In genomic region chr2:37631698-37632097, GRCh38 we compare ENCODE assay signal across 20 cellular contexts. TPM values are rescaled to one million over a fixed set of nuclear protein-coding genes. Genes with fewer than 3 reads are reported as not detected.
DNase-seq lines count a peak whose midpoint lies in the region; ATAC-seq and TF ChIP-seq lines count a peak whose summit lies in the region.
"Had no signal": no experiment of that assay in that cellular context is flagged by ENCODE, and none has a peak within 500 bp of the region (broad histone marks: within the 10 kb centered on the region; RNA-seq: fewer than 3 reads in every experiment).

No MANE protein-coding gene starts in this region.

- H3K9me2 ChIP-seq in Karpas-422 (replicated peaks; ENCODE audit: insufficient read depth, low read length), result no peaks in the 10 kb centered on the region

- H3K4me2 ChIP-seq in Karpas-422 (ENCODE audit: low read depth, low read length, poor library complexity, severe bottlenecking), result no peak overlapping the region
- H3K4me2 ChIP-seq: KMS-11 had no signal

- H3K27ac ChIP-seq in left lung (no peak overlapping the region), dorsolateral prefrontal cortex (no peak overlapping the region), Karpas-422 (ENCODE audit: low read length) (no peak overlapping the region)
- H3K27ac ChIP-seq: C4-2B, KMS-11, thoracic aorta had no signal

- peak; percentile 92 for DNase-seq in DMS79 treated with DMSO at 0.1 percent for 48 hours (lab: John Stamatoyannopoulos, UW)
- peak; percentile 51 to 94 (median 86) for DNase-seq in NCI-H1417 (lab: John Stamatoyannopoulos, UW)
- peak; percentile 81 for DNase-seq in NCI-H69 (lab: John Stamatoyannopoulos, UW)
- no peak for DNase-seq in left lung
- no peak for DNase-seq in dorsolateral prefrontal cortex
- no peak for DNase-seq in Karpas-422
- DNase-seq: activated CD4-positive, alpha-beta T cell treated with anti-CD3 and anti-CD28 coated beads for 4 hours; mesendoderm; NCI-H1048; NCI-H446 treated with DMSO at 0.1 percent for 48 hours; posterior cingulate gyrus; stimulated activated CD4-positive, alpha-beta T cell treated with anti-CD3 and anti-CD28 coated beads, Interleukin-1b, Interleukin-23, amount 100 ng/mL, for 48 hours; T-helper 1 cell had no signal

- TF ChIP-seq CTCF in left lung (IDR thresholded peaks at IDR 0.05), result no peak
- TF ChIP-seq CTCF in dorsolateral prefrontal cortex (IDR thresholded peaks at IDR 0.05 in 54 of 56, conservative IDR thresholded peaks at IDR 0.05 in 2 of 56; ENCODE audit: low read depth in 1 of 56, partially characterized antibody in 56 of 56), result no peak

- peaks cover 5 to 48% of the 10 kb centered on the region in 2 donors for H3K4me1 ChIP-seq in left lung
- H3K4me1 ChIP-seq in Karpas-422 (ENCODE audit: low read length), result no peaks in the 10 kb centered on the region

- ATAC-seq in left lung (peak; percentile 45), HG03457 (IDR thresholded peaks at IDR 0.05; ENCODE audit: unreplicated experiment) (no peak)
- ATAC-seq: activated naive CD4-positive, alpha-beta T cell treated with anti-CD3 and anti-CD28 coated beads, Interleukin-2, amount 50 U/mL, for 72 hours; natural killer cell treated with Interleukin-12 subunit alpha and Interleukin-12 subunit beta and Interleukin-15 and Interleukin-18, amount 100 ng/mL, for 72 hours; stimulated activated memory B cell treated with anti-CD40 and anti-IgM and Interleukin-4, amounts not matched to agents 10 μg/mL and 1 μg/mL and 100 μg/mL, for 72 hours had no signal

- H4K20me1 ChIP-seq in Karpas-422 (ENCODE audit: insufficient read depth, low read depth, low read length), result no peaks in the 10 kb centered on the region

- H3K27me3 ChIP-seq in left lung, result no peaks in the 10 kb centered on the region
- no peaks in the 10 kb centered on the region for H3K27me3 ChIP-seq in dorsolateral prefrontal cortex
- no peaks in the 10 kb centered on the region for H3K27me3 ChIP-seq in Karpas-422 (ENCODE audit: low read length)

- H3K4me3 ChIP-seq in left lung, result no peak overlapping the region
- H3K4me3 ChIP-seq in dorsolateral prefrontal cortex, result no peak overlapping the region
- H3K4me3 ChIP-seq in Karpas-422 (ENCODE audit: low read length), result no peak overlapping the region
- H3K4me3 ChIP-seq: thoracic aorta had no signal

- intact Hi-C loops in left lung (cut with DNase I), result no loop called here
- intact Hi-C loops in dorsolateral prefrontal cortex (cut with DNase I), result no loop called here

- no peaks in the 10 kb centered on the region for H3K79me2 ChIP-seq in Karpas-422 (ENCODE audit: low read length)

- no peaks in the 10 kb centered on the region for H3K9me3 ChIP-seq in left lung
- no peaks in the 10 kb centered on the region for H3K9me3 ChIP-seq in Karpas-422 (ENCODE audit: low read length)
- H3K9me3 ChIP-seq: thoracic aorta had no signal

- H3K9ac ChIP-seq in Karpas-422 (ENCODE audit: low read length), result no peak overlapping the region
- H3K9ac ChIP-seq: KMS-11 had no signal

- H2AFZ ChIP-seq in Karpas-422 (ENCODE audit: low read length), result no peak overlapping the region

- H3K36me3 ChIP-seq in left lung, result no peaks in the 10 kb centered on the region
- H3K36me3 ChIP-seq in Karpas-422 (ENCODE audit: insufficient read depth, low read length), result no peaks in the 10 kb centered on the region
- H3K36me3 ChIP-seq: thoracic aorta had no signal

RNA-seq across cellular contexts. Expression of gene CDC42EP3, which starts 39.7 kb away (rescaled TPM):
- total RNA-seq in left lung (10 to 100 TPM; 37.7 to 53.8 TPM), dorsolateral prefrontal cortex (10 to 100 TPM in 113 of 120 experiments, 1 to 10 TPM in 7; 6.3 to 30.3 (median 17.6) TPM)
- 10.7 and 12.5 TPM in 2 replicates for total RNA-seq in Karpas-422 (2014; rRNA removed; shearing (Covaris generic); ENCODE audit: low replicate concordance)

Comparison
In these comparisons a context has a peak if more than half of its experiments do, and no peak if none do; other contexts are left out.
1. DNase-seq: peak in DMS79 treated with DMSO at 0.1 percent for 48 hours (single experiment), NCI-H1417 (3 of 3) and NCI-H69 (single experiment); none in left lung (0 of 2), dorsolateral prefrontal cortex (0 of 10) and Karpas-422 (single experiment).